18 cellular contexts compared by ENCODE assay signal in the genomic region with DNA sequence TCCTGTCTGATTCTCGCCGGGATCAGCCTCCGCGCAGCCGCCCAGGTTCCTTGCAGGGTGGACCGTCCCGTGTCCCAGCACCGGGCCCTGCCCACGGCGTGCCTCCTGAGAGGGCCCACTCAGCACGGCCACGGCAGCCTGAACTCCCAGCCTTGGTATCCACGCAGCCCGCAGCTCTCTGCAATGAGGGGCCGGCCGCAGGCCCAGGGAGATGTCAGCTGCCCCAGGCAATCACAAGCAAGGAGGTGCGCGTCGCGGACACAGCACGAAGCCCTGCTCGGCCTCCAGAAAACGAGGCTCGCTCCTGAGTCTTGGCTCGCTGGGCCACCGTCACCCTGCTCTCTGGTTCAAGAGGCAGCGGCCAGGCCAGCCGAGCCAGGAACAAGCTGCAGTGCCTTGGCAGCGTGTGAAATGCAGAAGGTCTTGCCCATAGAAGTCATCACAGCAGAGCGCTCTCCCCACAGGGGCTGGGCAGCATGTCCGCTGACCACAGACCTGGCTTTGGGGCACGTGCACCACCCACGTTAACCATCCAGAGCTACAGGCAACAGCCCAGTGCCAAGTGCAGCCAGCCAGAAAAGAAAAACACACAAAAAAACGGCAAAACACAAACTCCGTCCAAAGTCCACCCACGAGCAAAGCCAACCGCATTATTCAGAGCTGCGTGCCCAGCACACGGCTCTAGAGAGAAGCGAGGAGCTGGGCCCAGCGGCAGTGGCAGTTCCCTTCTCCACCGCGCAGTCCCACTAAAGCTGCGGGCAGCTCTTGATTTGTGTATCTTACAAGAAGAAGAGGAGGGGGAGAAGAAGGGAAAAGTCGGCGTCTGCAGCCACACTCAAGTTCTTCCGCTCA. TPM values are rescaled to one million over a fixed set of nuclear protein-coding genes. Genes with fewer than 3 reads are reported as not detected.
DNase-seq lines count a peak whose midpoint lies in the region; ATAC-seq, FAIRE-seq and TF ChIP-seq lines count a peak whose summit lies in the region.
"Had no signal": no experiment of that assay in that cellular context is flagged by ENCODE, and none has a peak within 500 bp of the region (broad histone marks: within the 10 kb centered on the region; RNA-seq: fewer than 3 reads in every experiment).

No MANE protein-coding gene starts in this region.

- no peak for TF ChIP-seq POLR2A in H54 (IDR thresholded peaks at IDR 0.05; ENCODE audit: low read depth, low read length)

- H3K27ac ChIP-seq in CD8-positive, alpha-beta memory T cell (ENCODE audit: low read depth, low read length): no peak overlapping the region
- H3K27ac ChIP-seq: epithelial cell of prostate, heart left ventricle, ovary had no signal

- peaks cover 15 to 31% (median 19%) of the 10 kb centered on the region in 3 donors for H3K4me1 Mint-ChIP-seq in CD8-positive, alpha-beta memory T cell
- H3K4me1 Mint-ChIP-seq in T-helper 17 cell (peaks cover 17% of the 10 kb centered on the region), glutamatergic neuron (ENCODE audit: low read depth, unreplicated experiment) (peaks cover 29% of the 10 kb centered on the region), progenitor cell of endocrine pancreas (ENCODE audit: low read depth) (peaks cover 26% of the 10 kb centered on the region)

- H3K27me3 Mint-ChIP-seq in CD8-positive, alpha-beta memory T cell: no peaks in the 10 kb centered on the region
- H3K27me3 Mint-ChIP-seq in T-helper 17 cell (no peaks in the 10 kb centered on the region), glutamatergic neuron (ENCODE audit: unreplicated experiment) (peaks cover 7% of the 10 kb centered on the region), progenitor cell of endocrine pancreas (no peaks in the 10 kb centered on the region)
- H3K27me3 Mint-ChIP-seq: activated CD4-positive, alpha-beta memory T cell treated with anti-CD3 and anti-CD28 coated beads for 36 hours had no signal

- ATAC-seq in T-helper 17 cell: no peak
- no peak for ATAC-seq in HG03108 (IDR thresholded peaks at IDR 0.05; ENCODE audit: unreplicated experiment)
- no peak for ATAC-seq in HG02610 (IDR thresholded peaks at IDR 0.05; ENCODE audit: unreplicated experiment)
- ATAC-seq: heart left ventricle had no signal

- POLR2A ChIA-PET in CD8-positive, alpha-beta memory T cell (lab: Charles Lee): no interaction called here

- CTCF ChIA-PET in CD8-positive, alpha-beta memory T cell (lab: Charles Lee): interaction anchor here (1.0 to 2.0 kb wide), 3 partner anchors 16 to 583 kb away, joined by 3 to 6 read pairs (median 3); no protein-coding TSS in a partner anchor

- TF ChIP-seq CTCF in glutamatergic neuron (IDR thresholded peaks at IDR 0.05; ENCODE audit: partially characterized antibody, unreplicated experiment) (no peak), progenitor cell of endocrine pancreas (IDR thresholded peaks at IDR 0.05; ENCODE audit: unreplicated experiment) (no peak)

- intact Hi-C loops in posterior cingulate gyrus (cut with DNase I): no loop called here

- H3K4me1 ChIP-seq in CD8-positive, alpha-beta memory T cell (ENCODE audit: insufficient read depth, low read length): peaks cover 10% of the 10 kb centered on the region

- no peaks in the 10 kb centered on the region for H3K9me3 ChIP-seq in CD8-positive, alpha-beta memory T cell (ENCODE audit: low read length)
- no peaks in the 10 kb centered on the region for H3K9me3 ChIP-seq in T-helper 17 cell (ENCODE audit: control insufficient read depth, low read length, poor library complexity, severe bottlenecking)
- H3K9me3 ChIP-seq: heart left ventricle, ovary had no signal

- H3K36me3 ChIP-seq in CD8-positive, alpha-beta memory T cell (ENCODE audit: insufficient read depth, low read length): no peaks in the 10 kb centered on the region
- H3K36me3 ChIP-seq: heart left ventricle, ovary had no signal

- H3K27me3 ChIP-seq in CD8-positive, alpha-beta memory T cell (ENCODE audit: insufficient read depth, low read length, poor library complexity, severe bottlenecking): no peaks in the 10 kb centered on the region
- H3K27me3 ChIP-seq: heart left ventricle, ovary had no signal

- FAIRE-seq in H54 (lab: Jason Lieb, UNC): no peak
- FAIRE-seq: GM18507, islet of Langerhans, TTC549 had no signal

- H3K4me3 Mint-ChIP-seq in CD8-positive, alpha-beta memory T cell: peak overlapping the region in 4 of 7 donors; percentile 23 to 77 (median 50)
- H3K4me3 Mint-ChIP-seq in T-helper 17 cell (peak overlapping the region; percentile 77), glutamatergic neuron (ENCODE audit: unreplicated experiment) (no peak overlapping the region), progenitor cell of endocrine pancreas (ENCODE audit: low read depth) (no peak overlapping the region)
- H3K4me3 Mint-ChIP-seq: activated CD4-positive, alpha-beta memory T cell treated with anti-CD3 and anti-CD28 coated beads for 36 hours had no signal

- H3K9me3 Mint-ChIP-seq in CD8-positive, alpha-beta memory T cell: no peaks in the 10 kb centered on the region
- H3K9me3 Mint-ChIP-seq in glutamatergic neuron (ENCODE audit: unreplicated experiment) (peaks cover 14% of the 10 kb centered on the region), progenitor cell of endocrine pancreas (ENCODE audit: low read depth) (peaks cover 7% of the 10 kb centered on the region)

- no peak for DNase-seq in CD8-positive, alpha-beta memory T cell
- DNase-seq in T-helper 17 cell (no peak), glutamatergic neuron (no peak), progenitor cell of endocrine pancreas (ENCODE audit: low spot score, unreplicated experiment) (no peak), H54 (ENCODE audit: insufficient read length, low spot score) (no peak), posterior cingulate gyrus (no peak)
- DNase-seq: activated CD4-positive, alpha-beta memory T cell treated with anti-CD3 and anti-CD28 coated beads for 36 hours; DMS153; heart left ventricle; NCI-H2029 treated with DMSO at 0.1 percent for 48 hours; ovary; stimulated activated CD4-positive, alpha-beta T cell treated with anti-CD3 and anti-CD28 coated beads, Interleukin-12 subunit alpha, Interleukin-12 subunit beta, amount 100 ng/mL, for 4 hours had no signal

- peak overlapping the region in 1 of 8 donors; percentile 75 for H3K27ac Mint-ChIP-seq in CD8-positive, alpha-beta memory T cell
- H3K27ac Mint-ChIP-seq in T-helper 17 cell (no peak overlapping the region), glutamatergic neuron (ENCODE audit: unreplicated experiment) (peak overlapping the region; percentile 92), progenitor cell of endocrine pancreas (peak overlapping the region; percentile 84)
- H3K27ac Mint-ChIP-seq: activated CD4-positive, alpha-beta memory T cell treated with anti-CD3 and anti-CD28 coated beads for 36 hours had no signal

- peaks cover 4 to 10% (median 7%) of the 10 kb centered on the region in 3 donors for H3K36me3 Mint-ChIP-seq in CD8-positive, alpha-beta memory T cell
- peaks cover 3% of the 10 kb centered on the region for H3K36me3 Mint-ChIP-seq in T-helper 17 cell (ENCODE audit: low read depth)
- peaks cover 15% of the 10 kb centered on the region for H3K36me3 Mint-ChIP-seq in glutamatergic neuron (ENCODE audit: unreplicated experiment)
- H3K36me3 Mint-ChIP-seq in progenitor cell of endocrine pancreas (ENCODE audit: insufficient read depth): peaks cover 15% of the 10 kb centered on the region

- H3K4me3 ChIP-seq in CD8-positive, alpha-beta memory T cell (ENCODE audit: low read length): no peak overlapping the region
- H3K4me3 ChIP-seq: heart left ventricle, ovary had no signal

RNA-seq across cellular contexts. Expression of a gene that starts 13.9 kb away (rescaled TPM):
- not detected for total RNA-seq in CD8-positive, alpha-beta memory T cell
- polyA plus RNA-seq in CD8-positive, alpha-beta memory T cell: 0.17 TPM
- total RNA-seq in T-helper 17 cell: under 1 TPM in 1 of 2 donors, not detected in 1; 0.25 TPM
- 0.59 TPM for total RNA-seq in glutamatergic neuron (ENCODE audit: unreplicated experiment)
- total RNA-seq in progenitor cell of endocrine pancreas: 0.50 and 0.64 TPM in 2 replicates

RNA-seq across cellular contexts. Expression of a gene that starts 57.5 kb away (rescaled TPM):
- total RNA-seq in CD8-positive, alpha-beta memory T cell: under 1 TPM; 0.55 to 0.70 TPM
- polyA plus RNA-seq in CD8-positive, alpha-beta memory T cell: 1.2 TPM
- total RNA-seq in T-helper 17 cell: 10 to 100 TPM; 17.9 to 22.2 TPM
- 3.1 TPM for total RNA-seq in glutamatergic neuron (ENCODE audit: unreplicated experiment)
- total RNA-seq in progenitor cell of endocrine pancreas: 1.6 and 1.9 TPM in 2 replicates

RNA-seq across cellular contexts. Expression of a gene that starts 58.2 kb away (rescaled TPM):
- 10 to 100 TPM; 27.8 to 28.5 TPM for total RNA-seq in CD8-positive, alpha-beta memory T cell
- 45.6 TPM for polyA plus RNA-seq in CD8-positive, alpha-beta memory T cell
- total RNA-seq in T-helper 17 cell (10 to 100 TPM; 73.6 to 87.8 TPM), glutamatergic neuron (ENCODE audit: unreplicated experiment) (34.5 TPM), progenitor cell of endocrine pancreas (14.1 and 16.8 TPM in 2 replicates)

Comparison
In these comparisons a context has a peak if more than half of its experiments do, and no peak if none do; other contexts are left out.
1. H3K4me3 Mint-ChIP-seq: peak in CD8-positive, alpha-beta memory T cell (4 of 7) and T-helper 17 cell (single experiment); none in glutamatergic neuron (single experiment) and progenitor cell of endocrine pancreas (single experiment).